Comparison of ENCODE assay signal across 1 cellular context in genomic region chr2:105689484-105689883, GRCh38.
TF ChIP-seq lines count a peak whose summit lies in the region.

No MANE protein-coding gene starts in this region.

TF ChIP-seq in GM12878, 131 proteins besides CTCF, POLR2A, EP300 and RAD21:
- TF ChIP-seq ATF7 (IDR thresholded peaks at IDR 0.05; ENCODE audit: low read depth) = no peak
- TF ChIP-seq IKZF2 (IDR thresholded peaks at IDR 0.05) = no peak
- TF ChIP-seq POU2F2 (IDR thresholded peaks at IDR 0.05; ENCODE audit: borderline replicate concordance, low read depth, low read length) = no peak
- peak; percentile 15; the same call in 1 of the 2 replicates for TF ChIP-seq FOXK2 (IDR thresholded peaks at IDR 0.05)
TF ChIP-seq in GM12878: peak in this region for 1.
